16 cellular contexts compared by ENCODE assay signal in the genomic region with DNA sequence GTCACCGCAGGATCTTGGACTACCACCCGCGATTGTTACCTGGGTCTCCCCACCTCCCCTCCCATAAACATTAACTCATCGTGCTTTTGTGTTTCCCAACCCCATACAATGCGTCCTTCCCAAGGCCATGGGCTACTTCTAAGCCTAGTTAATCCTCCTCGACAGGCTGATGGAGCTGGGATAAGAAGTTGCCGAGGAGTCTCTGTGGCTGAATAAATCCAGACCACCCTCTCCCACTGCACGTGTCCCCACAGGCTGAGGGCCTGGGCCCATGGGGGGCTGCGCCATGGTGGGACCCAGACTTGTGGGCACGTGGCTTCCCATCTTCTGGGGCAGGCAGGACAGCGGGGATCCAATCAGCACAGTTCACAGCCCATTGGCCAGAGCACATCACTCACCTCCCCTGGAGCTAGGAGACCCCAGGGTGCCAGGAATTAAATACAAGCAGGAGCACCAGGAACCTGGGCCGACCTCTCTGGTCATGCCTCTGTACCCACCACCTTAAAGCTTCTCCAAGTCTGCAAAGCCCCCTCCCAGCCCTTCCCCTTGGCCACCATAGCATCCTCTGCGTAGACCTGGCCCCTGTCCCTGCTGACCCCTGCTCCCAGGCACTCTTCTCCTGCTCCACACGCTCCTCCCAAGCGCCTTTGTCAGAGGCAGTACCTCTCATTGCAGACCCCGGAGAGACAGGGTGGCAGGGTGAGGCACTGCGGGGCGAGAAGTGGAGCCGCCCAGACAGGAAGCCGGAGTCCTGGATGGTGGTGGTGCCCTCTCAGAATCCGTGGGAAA.
"Had no signal": no experiment of that assay in that cellular context is flagged by ENCODE, and none has a peak within 500 bp of the region (broad histone marks: within the 10 kb centered on the region; RNA-seq: fewer than 3 reads in every experiment).

No MANE protein-coding gene starts in this region.

- DNase-seq: activated CD4-positive, alpha-beta T cell treated with anti-CD3 and anti-CD28 coated beads, Interleukin-2, amount 50 U/mL, for 4 hours; activated CD4-positive, CD25-positive, alpha-beta regulatory T cell treated with anti-CD3 and anti-CD28 coated beads, Interleukin-2, amount 50 U/mL, for 72 hours; adrenal gland; islet precursor cell; midbrain; pancreas; stimulated activated CD4-positive, alpha-beta T cell treated with anti-CD3 and anti-CD28 coated beads, Interleukin-4, amount 100 ng/mL, for 24 hours; T-helper 1 cell; T1000; uterus had no signal

- H3K4me1 ChIP-seq: adrenal gland, tibial artery had no signal

- H3K4me1 Mint-ChIP-seq: activated naive CD4-positive, alpha-beta T cell treated with anti-CD3 and anti-CD28 coated beads, Interleukin-2, amount 50 U/mL, for 24 hours had no signal

- H3K9me3 Mint-ChIP-seq: activated naive CD4-positive, alpha-beta T cell treated with anti-CD3 and anti-CD28 coated beads, Interleukin-2, amount 50 U/mL, for 24 hours; activated T-cell treated with anti-CD3 and anti-CD28 coated beads, Interleukin-2, amount 50 U/mL, for 24 hours; neural progenitor cell had no signal

- H3K9me3 ChIP-seq: adrenal gland, pancreas, tibial artery, uterus had no signal

- H3K27me3 ChIP-seq: adrenal gland, cardiac muscle cell, hepatocyte, neural progenitor cell, pancreas, tibial artery, uterus had no signal

- H3K27ac ChIP-seq: adrenal gland, cardiac muscle cell, hepatocyte, neural progenitor cell, pancreas, tibial artery, uterus had no signal

- H3K4me3 ChIP-seq: adrenal gland, cardiac muscle cell, hepatocyte, neural progenitor cell, pancreas, tibial artery, uterus had no signal

- H3K4me3 Mint-ChIP-seq: activated naive CD4-positive, alpha-beta T cell treated with anti-CD3 and anti-CD28 coated beads, Interleukin-2, amount 50 U/mL, for 24 hours; activated T-cell treated with anti-CD3 and anti-CD28 coated beads, Interleukin-2, amount 50 U/mL, for 24 hours; neural progenitor cell had no signal

- H3K9ac ChIP-seq: neural progenitor cell had no signal

- H3K36me3 ChIP-seq: adrenal gland, cardiac muscle cell, neural progenitor cell, pancreas, tibial artery, uterus had no signal

- H2AFZ ChIP-seq: hepatocyte, neural progenitor cell had no signal

- H3K79me2 ChIP-seq: hepatocyte had no signal

- H3K4me2 ChIP-seq: hepatocyte, neural progenitor cell had no signal

- H3K27ac Mint-ChIP-seq: activated naive CD4-positive, alpha-beta T cell treated with anti-CD3 and anti-CD28 coated beads, Interleukin-2, amount 50 U/mL, for 24 hours; neural progenitor cell had no signal

- H3K27me3 Mint-ChIP-seq: activated naive CD4-positive, alpha-beta T cell treated with anti-CD3 and anti-CD28 coated beads, Interleukin-2, amount 50 U/mL, for 24 hours; activated T-cell treated with anti-CD3 and anti-CD28 coated beads, Interleukin-2, amount 50 U/mL, for 24 hours had no signal

- H3K36me3 Mint-ChIP-seq: activated naive CD4-positive, alpha-beta T cell treated with anti-CD3 and anti-CD28 coated beads, Interleukin-2, amount 50 U/mL, for 24 hours; neural progenitor cell had no signal
